ENCODE assay signal across 11 cellular contexts in the genomic region with DNA sequence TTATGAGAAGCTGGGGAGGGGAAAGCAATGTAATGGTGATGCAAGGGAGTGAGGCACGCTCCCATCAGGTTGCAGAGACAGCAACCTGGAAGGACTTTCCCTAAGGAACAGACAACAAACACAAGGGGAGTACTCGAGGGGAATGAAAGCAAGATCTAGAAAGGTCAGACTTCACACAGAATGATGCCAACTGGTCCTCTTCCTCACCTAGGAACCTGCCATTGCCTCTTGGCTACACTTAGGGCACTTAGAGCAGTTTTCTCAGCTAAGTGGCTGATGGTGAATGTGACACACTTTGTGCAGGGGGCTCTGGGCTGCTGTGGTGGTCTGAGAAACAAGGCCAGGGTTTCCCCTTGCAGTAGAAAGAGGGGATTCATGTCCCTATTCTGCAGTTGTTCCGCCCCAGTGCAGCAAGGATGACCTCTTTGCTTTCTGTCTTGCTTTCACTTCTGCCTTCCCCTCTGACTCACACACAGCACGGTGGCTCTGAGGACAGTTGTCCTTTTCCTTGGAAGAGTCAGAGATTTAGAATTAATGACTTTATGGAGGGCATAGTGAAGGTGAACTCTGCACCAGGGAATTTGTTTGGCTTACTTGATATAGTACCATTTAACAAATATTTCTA.
DNase-seq lines count a peak whose midpoint lies in the region; ATAC-seq and TF ChIP-seq lines count a peak whose summit lies in the region.
"Had no signal": no experiment of that assay in that cellular context is flagged by ENCODE, and none has a peak within 500 bp of the region (broad histone marks: within the 10 kb centered on the region; RNA-seq: fewer than 3 reads in every experiment).

No MANE protein-coding gene starts in this region.

- DNase-seq in hepatocyte (ENCODE audit: low spot score) (peak; percentile 31), H4 (ENCODE audit: low spot score) (no peak)
- no peak for DNase-seq in effector memory CD4-positive, alpha-beta T cell
- no peak for DNase-seq in stimulated activated naive CD4-positive, alpha-beta T cell treated with Interleukin-2 at 50 U/mL for 16 hours (lab: John Stamatoyannopoulos, UW)
- DNase-seq in activated naive CD4-positive, alpha-beta T cell treated with anti-CD3 and anti-CD28 coated beads, Interleukin-2, amount 10 ng/mL, durations not matched to agents 7 days and 5 days: no peak
- DNase-seq: NCI-H510A treated with DMSO at 0.1 percent for 48 hours had no signal

- H3K27ac Mint-ChIP-seq in activated naive CD4-positive, alpha-beta T cell treated with anti-CD3 and anti-CD28 coated beads, Interleukin-2, amount 10 ng/mL, durations not matched to agents 7 days and 5 days: no peak overlapping the region

- H3K9me3 ChIP-seq in hepatocyte (ENCODE audit: low read depth): no peaks in the 10 kb centered on the region
- no peaks in the 10 kb centered on the region for H3K9me3 ChIP-seq in effector memory CD4-positive, alpha-beta T cell (ENCODE audit: control insufficient read depth, low read length)
- H3K9me3 ChIP-seq: ascending aorta had no signal

- H3K4me3 Mint-ChIP-seq in activated naive CD4-positive, alpha-beta T cell treated with anti-CD3 and anti-CD28 coated beads, Interleukin-2, amount 10 ng/mL, durations not matched to agents 7 days and 5 days: no peak overlapping the region

- no peaks in the 10 kb centered on the region for H3K9me2 ChIP-seq in hepatocyte (replicated peaks; ENCODE audit: insufficient read depth)

- H3K36me3 Mint-ChIP-seq in activated naive CD4-positive, alpha-beta T cell treated with anti-CD3 and anti-CD28 coated beads, Interleukin-2, amount 10 ng/mL, durations not matched to agents 7 days and 5 days: no peaks in the 10 kb centered on the region

- no peak overlapping the region for H3K4me3 ChIP-seq in hepatocyte
- H3K4me3 ChIP-seq in effector memory CD4-positive, alpha-beta T cell (ENCODE audit: insufficient read depth, low read depth, low read length, poor library complexity, severe bottlenecking): no peak overlapping the region
- H3K4me3 ChIP-seq: ascending aorta, skin epidermis had no signal

- no peak for TF ChIP-seq CTCF in hepatocyte (IDR thresholded peaks at IDR 0.05; ENCODE audit: poor library complexity)

- no peaks in the 10 kb centered on the region for H3K27me3 Mint-ChIP-seq in activated naive CD4-positive, alpha-beta T cell treated with anti-CD3 and anti-CD28 coated beads, Interleukin-2, amount 10 ng/mL, durations not matched to agents 7 days and 5 days

- no peak overlapping the region for H3K27ac ChIP-seq in hepatocyte
- H3K27ac ChIP-seq in effector memory CD4-positive, alpha-beta T cell (ENCODE audit: insufficient read depth, low read length, poor library complexity, severe bottlenecking): no peak overlapping the region
- H3K27ac ChIP-seq: ascending aorta had no signal

- H3K4me1 Mint-ChIP-seq in activated naive CD4-positive, alpha-beta T cell treated with anti-CD3 and anti-CD28 coated beads, Interleukin-2, amount 10 ng/mL, durations not matched to agents 7 days and 5 days: no peaks in the 10 kb centered on the region

- H3K4me2 ChIP-seq in hepatocyte: no peak overlapping the region

- no peaks in the 10 kb centered on the region for H4K20me1 ChIP-seq in hepatocyte (ENCODE audit: insufficient read depth, poor library complexity, severe bottlenecking)

- H3K36me3 ChIP-seq in hepatocyte (replicated peaks; ENCODE audit: insufficient read depth, low read depth): no peaks in the 10 kb centered on the region
- no peaks in the 10 kb centered on the region for H3K36me3 ChIP-seq in effector memory CD4-positive, alpha-beta T cell (ENCODE audit: control insufficient read depth, insufficient read depth, low read length)
- H3K36me3 ChIP-seq: ascending aorta had no signal

- H3K4me1 ChIP-seq in hepatocyte (ENCODE audit: insufficient read depth): no peaks in the 10 kb centered on the region
- H3K4me1 ChIP-seq in effector memory CD4-positive, alpha-beta T cell (ENCODE audit: control insufficient read depth, insufficient read depth, low read length, poor library complexity, severe bottlenecking): no peaks in the 10 kb centered on the region
- H3K4me1 ChIP-seq: ascending aorta had no signal

- peaks cover 1% of the 10 kb centered on the region for H3K9me3 Mint-ChIP-seq in activated naive CD4-positive, alpha-beta T cell treated with anti-CD3 and anti-CD28 coated beads, Interleukin-2, amount 10 ng/mL, durations not matched to agents 7 days and 5 days

- H3K79me2 ChIP-seq in hepatocyte: no peaks in the 10 kb centered on the region

- CTCF ChIA-PET in activated naive CD4-positive, alpha-beta T cell treated with anti-CD3 and anti-CD28 coated beads, Interleukin-2, amount 10 ng/mL, durations not matched to agents 7 days and 5 days (lab: Charles Lee): no interaction called here

- no peaks in the 10 kb centered on the region for H3K27me3 ChIP-seq in hepatocyte
- H3K27me3 ChIP-seq in effector memory CD4-positive, alpha-beta T cell (replicated peaks; ENCODE audit: control insufficient read depth, insufficient read depth, low read length, poor library complexity, severe bottlenecking): no peaks in the 10 kb centered on the region
- H3K27me3 ChIP-seq: ascending aorta had no signal

- WGBS in hepatocyte (ENCODE audit: low lambda C conversion rate, missing lambda C conversion rate): 87% methylated on average over 4 of the region's 4 CpGs

- ATAC-seq in GM18508 (IDR thresholded peaks at IDR 0.05; ENCODE audit: insufficient read depth, unreplicated experiment): peak; percentile 83
- peak; percentile 98 for ATAC-seq in GM21447 (IDR thresholded peaks at IDR 0.05; ENCODE audit: unreplicated experiment)
- ATAC-seq in HG03139 (IDR thresholded peaks at IDR 0.05; ENCODE audit: unreplicated experiment): peak; percentile 91

- H2AFZ ChIP-seq in hepatocyte: no peak overlapping the region
